ENCODE assay signal across 8 cellular contexts in genomic region chr5:134648425-134649162, GRCh38.
A peak's percentile ranks its signal among the peaks of the same experiment; 100 is the strongest.
DNase-seq lines count a peak whose midpoint lies in the region; ATAC-seq and TF ChIP-seq lines count a peak whose summit lies in the region.

TSS of gene SEC24A (plus strand) at chr5:134648785. CDS start at chr5:134649077, 292 bp downstream.

- peak within 1 kb of the TSS; percentile 100 for H3K4me3 ChIP-seq in AG09309 (ENCODE audit: control insufficient read depth, low read depth, low read length)

- peak; percentile 91 for TF ChIP-seq POLR2A in GM18951 (IDR thresholded peaks at IDR 0.05; ENCODE audit: extremely low read depth, insufficient read depth, insufficient read length)

- DNase-seq in AG09309 (ENCODE audit: low read depth) (peak; percentile 62), NCI-H446 treated with DMSO at 0.1 percent for 48 hours (lab: John Stamatoyannopoulos, UW) (peak; percentile 73), cerebellar cortex (ENCODE audit: low spot score) (peak; percentile 82), islet precursor cell (peak; percentile 97)
- peak; percentile 90 for DNase-seq in activated CD4-positive, CD25-positive, alpha-beta regulatory T cell treated with anti-CD3 and anti-CD28 coated beads, Interleukin-2, amount 50 U/mL, for 72 hours
- peak; percentile 75 to 88 (median 88) for DNase-seq in stimulated activated CD4-positive, alpha-beta T cell treated with anti-CD3 and anti-CD28 coated beads, Interleukin-12 subunit alpha, Interleukin-12 subunit beta, amount 100 ng/mL, for 48 hours (ENCODE audit: low read depth in 2 of 3, low spot score in 1 of 3)

- no peak for TF ChIP-seq CTCF in AG09309 (IDR thresholded peaks at IDR 0.05; ENCODE audit: control insufficient read depth, insufficient read depth, low read depth, low read length, missing control alignments)

- in situ Hi-C loops in GM18951 (cut with MboI; ENCODE audit: low sequenced_read_pairs, unreplicated experiment) = no loop called here

- ATAC-seq in HG03175 (IDR thresholded peaks at IDR 0.05; ENCODE audit: unreplicated experiment) = peak; percentile 82

Comparison
In these comparisons a context has a peak if more than half of its experiments do, and no peak if none do; other contexts are left out.
1. Peak in every context shown above with its lines: DNase-seq, ATAC-seq and H3K4me3 ChIP-seq.